In the genomic region with DNA sequence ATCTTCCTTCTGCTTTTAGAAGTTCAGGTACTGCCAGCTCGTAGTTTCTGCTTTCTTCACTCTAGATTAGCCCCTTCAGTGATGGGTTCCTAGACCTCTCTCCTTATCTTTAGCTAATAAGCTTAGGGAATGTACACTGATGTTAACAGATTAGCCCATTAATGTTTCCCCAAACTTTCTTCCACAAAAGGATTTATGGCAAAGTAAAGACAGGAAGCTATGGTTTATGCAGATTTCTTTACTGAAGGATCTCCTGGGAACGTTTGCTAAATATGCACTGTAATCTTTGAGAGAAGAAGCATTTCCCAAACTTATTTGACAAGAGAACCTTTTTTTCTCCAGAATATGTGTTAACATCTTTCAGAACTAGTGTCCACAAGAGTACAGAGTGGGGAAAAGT, we compare ENCODE assay signal across 21 cellular contexts.
A peak's percentile ranks its signal among the peaks of the same experiment; 100 is the strongest.
DNase-seq lines count a peak whose midpoint lies in the region; TF ChIP-seq lines count a peak whose summit lies in the region.
"Had no signal": no experiment of that assay in that cellular context is flagged by ENCODE, and none has a peak within 500 bp of the region (broad histone marks: within the 10 kb centered on the region; RNA-seq: fewer than 3 reads in every experiment).

No MANE protein-coding gene starts in this region.

- peaks cover 37% of the 10 kb centered on the region for H3K36me3 ChIP-seq in BLaER1
- H3K36me3 ChIP-seq in HEK293 (ENCODE audit: control insufficient read depth in 2 of 2, insufficient read depth in 1 of 2, low read length in 2 of 2): peaks cover 21 to 29% of the 10 kb centered on the region in 2 experiments
- H3K36me3 ChIP-seq in SU-DHL-6 (ENCODE audit: low read length): peaks cover 27% of the 10 kb centered on the region; the same call in 1 of the 2 replicates
- H3K36me3 ChIP-seq: prostate gland, vagina had no signal

- H3F3A ChIP-seq in SU-DHL-6 (ENCODE audit: insufficient read depth): no peaks in the 10 kb centered on the region

- H3K9ac ChIP-seq in BLaER1: peak overlapping the region; percentile 59; the same call in 1 of the 2 replicates
- H3K9ac ChIP-seq in SU-DHL-6 (ENCODE audit: low read length): peak overlapping the region; percentile 18

- H3K9me3 ChIP-seq in BLaER1 (no peaks in the 10 kb centered on the region; the same call in 1 of the 2 replicates), HEK293 (ENCODE audit: control insufficient read depth, insufficient read depth, low read depth, low read length) (no peaks in the 10 kb centered on the region), SU-DHL-6 (ENCODE audit: insufficient read depth, low read length) (no peaks in the 10 kb centered on the region)
- H3K9me3 ChIP-seq: adrenal gland, Caco-2, heart left ventricle, prostate gland, vagina had no signal

- H3K4me3 ChIP-seq in BLaER1 (peak overlapping the region; percentile 19; the same call in 1 of the 2 replicates), HEK293 (ENCODE audit: low read depth, low read length) (no peak overlapping the region), SU-DHL-6 (ENCODE audit: insufficient read depth, low read length, poor library complexity, severe bottlenecking) (no peak overlapping the region)
- H3K4me3 ChIP-seq: adrenal gland, heart left ventricle, prostate gland, vagina had no signal

- peaks cover 95% of the 10 kb centered on the region for H3K79me2 ChIP-seq in SU-DHL-6 (ENCODE audit: insufficient read depth, low read length)

- no peak overlapping the region for H2AFZ ChIP-seq in SU-DHL-6 (ENCODE audit: low read depth, low read length, severe bottlenecking)

- peak overlapping the region; percentile 91 for H3K4me2 ChIP-seq in BLaER1
- peak overlapping the region; percentile 91 for H3K4me2 ChIP-seq in SU-DHL-6 (ENCODE audit: low read depth, low read length, poor library complexity, severe bottlenecking)

- no peaks in the 10 kb centered on the region for H3K9me2 ChIP-seq in SU-DHL-6 (replicated peaks; ENCODE audit: insufficient read depth, low read length)

- POLR2A ChIA-PET in HEK293 (lab: Yijun Ruan, JAX): interaction anchor here (0.6 to 2.3 kb wide), 2 partner anchors 18 to 20 kb away, joined by 3 to 11 read pairs; a partner anchor contains a TSS

- TF ChIP-seq CTCF in HEK293 (tag by site-specific recombination; IDR thresholded peaks at IDR 0.05) (no peak), SU-DHL-6 (IDR thresholded peaks at IDR 0.05; ENCODE audit: insufficient read depth, low read length, poor library complexity, severe bottlenecking) (no peak)

- H3K27ac ChIP-seq in BLaER1: peak overlapping the region; percentile 57
- no peak overlapping the region for H3K27ac ChIP-seq in HEK293 (ENCODE audit: extremely low read depth, low read depth, low read length)
- peak overlapping the region; percentile 18; the same call in 1 of the 2 replicates for H3K27ac ChIP-seq in SU-DHL-6 (ENCODE audit: low read depth, low read length)
- H3K27ac ChIP-seq: adrenal gland, prostate gland, RWPE1, vagina, WERI-Rb-1 had no signal

- CTCF ChIA-PET in HEK293 (lab: Yijun Ruan, JAX): interaction anchor here (0.7 to 1.7 kb wide), 5 partner anchors 12 to 258 kb away, joined by 3 to 11 read pairs (median 3); a partner anchor contains a TSS

- DNase-seq in iris pigment epithelial cell (ENCODE audit: low read depth) (peak; percentile 13), pons (ENCODE audit: low spot score) (no peak), NCI-H748 treated with DMSO at 0.1 percent for 48 hours (lab: John Stamatoyannopoulos, UW) (no peak), DMS 273 treated with DMSO at 0.1 percent for 48 hours (lab: John Stamatoyannopoulos, UW) (no peak)
- DNase-seq in activated effector memory CD4-positive, alpha-beta T cell treated with Interleukin-2 at 50 U/mL for 16 hours: no peak
- DNase-seq: activated CD4-positive, alpha-beta memory T cell treated with anti-CD3 and anti-CD28 coated beads, Interleukin-2, amount 10 ng/mL, durations not matched to agents 7 days and 5 days; adrenal gland; Caco-2; effector memory CD4-positive, alpha-beta T cell; heart left ventricle; natural killer cell; NCI-H1417; stimulated activated CD8-positive, alpha-beta memory T cell treated with anti-CD3 and anti-CD28 coated beads, Interleukin-4, amount 100 ng/mL, for 48 hours; T-cell; WERI-Rb-1 had no signal

- H3K27me3 ChIP-seq in BLaER1: no peaks in the 10 kb centered on the region
- no peaks in the 10 kb centered on the region for H3K27me3 ChIP-seq in SU-DHL-6 (ENCODE audit: low read length)
- H3K27me3 ChIP-seq: adrenal gland, heart left ventricle, vagina had no signal

- H3K4me1 ChIP-seq in BLaER1 (peaks cover 38% of the 10 kb centered on the region), HEK293 (ENCODE audit: control insufficient read depth, insufficient read depth, low read length) (peaks cover 19% of the 10 kb centered on the region)
- H3K4me1 ChIP-seq: prostate gland had no signal

- H4K20me1 ChIP-seq in BLaER1 (peaks cover 47% of the 10 kb centered on the region), SU-DHL-6 (ENCODE audit: low read depth, low read length) (peaks cover 21% of the 10 kb centered on the region; the same call in 1 of the 2 replicates)

TF ChIP-seq in HEK293, 187 proteins besides CTCF, POLR2A, EP300 and RAD21:
- no peak for TF ChIP-seq ZNF341 (tag by site-specific recombination; IDR thresholded peaks at IDR 0.05; ENCODE audit: low read depth)
- 0 out of 2 replicates have a peak, but pooled peaks have one; percentile 18 for TF ChIP-seq IKZF3 (tag by site-specific recombination; IDR thresholded peaks at IDR 0.05)
TF ChIP-seq in HEK293: peak in this region for 1.
